Comparison of ENCODE assay signal across 31 cellular contexts in genomic region chr10:61039868-61040267, GRCh38.
"Had no signal": no experiment of that assay in that cellular context is flagged by ENCODE, and none has a peak within 500 bp of the region (broad histone marks: within the 10 kb centered on the region; RNA-seq: fewer than 3 reads in every experiment).

No MANE protein-coding gene starts in this region.

- H3K36me3 ChIP-seq: brain microvascular endothelial cell, esophagus muscularis mucosa, gastroesophageal sphincter, WERI-Rb-1 had no signal

- H3K9me3 ChIP-seq: esophagus muscularis mucosa had no signal

- H3K27me3 ChIP-seq: brain microvascular endothelial cell, esophagus muscularis mucosa, gastroesophageal sphincter had no signal

- DNase-seq: activated B cell treated with CpG ODN at 0.5 μM for 24 hours; activated CD4-positive, alpha-beta T cell treated with anti-CD3 and anti-CD28 coated beads for 48 hours; activated CD4-positive, alpha-beta T cell treated with anti-CD3 and anti-CD28 coated beads, Interleukin-2, amount 50 U/mL, for 1 hour; activated CD4-positive, alpha-beta T cell treated with anti-CD3 and anti-CD28 coated beads, Interleukin-2, amount 50 U/mL, for 48 hours; activated CD8-positive, alpha-beta memory T cell treated with anti-CD3 and anti-CD28 coated beads for 24 hours; activated CD8-positive, alpha-beta T cell treated with anti-CD3 and anti-CD28 coated beads for 36 hours; activated gamma-delta T cell; activated naive CD4-positive, alpha-beta T cell; activated naive CD4-positive, alpha-beta T cell treated with anti-CD3 and anti-CD28 coated beads, Interleukin-2, amount 10 ng/mL, durations not matched to agents 7 days and 5 days; activated naive CD8-positive, alpha-beta T cell treated with anti-CD3 and anti-CD28 coated beads, Interleukin-2, amount 10 ng/mL, durations not matched to agents 7 days and 5 days; activated T-cell treated with anti-CD3 and anti-CD28 coated beads, Interleukin-2, amount 50 U/mL, for 48 hours; amniotic stem cell; anterior cingulate cortex; brain microvascular endothelial cell; cortex of kidney; dermis blood vessel endothelial cell; effector CD4-positive, alpha-beta T cell; effector memory CD8-positive, alpha-beta T cell; erythroblast; foreskin melanocyte; T-helper 1 cell; T-helper 17 cell; T1000; WERI-Rb-1 had no signal

- H3K27ac ChIP-seq: brain microvascular endothelial cell, esophagus muscularis mucosa, gastroesophageal sphincter, WERI-Rb-1 had no signal

- H3K4me3 ChIP-seq: esophagus muscularis mucosa, gastroesophageal sphincter had no signal

- FAIRE-seq: astrocyte, bronchial epithelial cell, colon had no signal

- ATAC-seq: activated CD4-positive, CD25-positive, alpha-beta regulatory T cell treated with anti-CD3 and anti-CD28 coated beads, Interleukin-2, amount 50 U/mL, for 24 hours; activated CD8-positive, alpha-beta T cell treated with anti-CD3 and anti-CD28 coated beads for 36 hours; activated naive CD4-positive, alpha-beta T cell treated with anti-CD3 and anti-CD28 coated beads, Interleukin-2, amount 50 U/mL, for 72 hours; effector memory CD8-positive, alpha-beta T cell; gastroesophageal sphincter; T-helper 17 cell had no signal

- H3K4me1 ChIP-seq: esophagus muscularis mucosa, gastroesophageal sphincter had no signal
